ENCODE assay signal across 14 cellular contexts in the genomic region with DNA sequence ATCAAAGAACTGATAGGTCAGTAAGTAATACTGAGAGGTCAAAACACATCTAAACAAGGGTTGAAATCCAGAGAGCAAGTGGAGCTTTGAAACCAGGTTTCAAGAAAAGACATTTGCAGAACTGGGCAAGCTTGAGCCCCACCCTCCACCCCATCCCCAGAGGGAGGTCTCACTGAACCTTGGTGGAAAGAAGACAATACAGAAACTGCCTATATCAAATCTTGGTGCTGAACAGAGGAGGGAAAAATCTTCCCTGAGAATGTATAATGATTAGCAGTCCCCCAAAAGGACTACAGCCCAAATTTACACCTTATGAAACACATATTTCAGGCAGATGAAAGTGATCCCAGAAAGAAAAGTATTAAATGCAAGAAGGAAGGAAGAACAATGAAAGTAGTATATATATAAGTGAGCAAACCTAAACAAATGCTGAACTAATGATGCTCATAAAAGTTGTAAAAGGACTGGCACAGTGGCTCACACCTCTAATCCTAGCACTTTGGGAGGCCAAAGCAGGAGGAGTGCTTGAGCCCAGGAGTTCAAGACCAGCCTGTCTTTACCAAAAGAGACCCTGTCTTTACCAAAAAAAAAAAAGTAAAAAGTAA. TPM values are rescaled to one million over a fixed set of nuclear protein-coding genes. Genes with fewer than 3 reads are reported as not detected.
A peak's percentile ranks its signal among the peaks of the same experiment; 100 is the strongest.
DNase-seq lines count a peak whose midpoint lies in the region; ATAC-seq and TF ChIP-seq lines count a peak whose summit lies in the region.
"Had no signal": no experiment of that assay in that cellular context is flagged by ENCODE, and none has a peak within 500 bp of the region (broad histone marks: within the 10 kb centered on the region; RNA-seq: fewer than 3 reads in every experiment).

No MANE protein-coding gene starts in this region.

- intact Hi-C loops in OCI-LY7 (cut with micrococcal nuclease; ENCODE audit: unreplicated experiment) (no loop called here), uterus (cut with DNase I; ENCODE audit: low total_unique reads) (no loop called here)

- H2AFZ ChIP-seq in OCI-LY7 (ENCODE audit: low read length), result no peak overlapping the region

- no peaks in the 10 kb centered on the region for H3K9me3 Mint-ChIP-seq in activated T-cell treated with anti-CD3 and anti-CD28 coated beads, Interleukin-2, amount 50 U/mL, for 24 hours
- H3K9me3 Mint-ChIP-seq in central memory CD8-positive, alpha-beta T cell, result no peaks in the 10 kb centered on the region
- no peaks in the 10 kb centered on the region for H3K9me3 Mint-ChIP-seq in stimulated activated naive CD8-positive, alpha-beta T cell treated with anti-CD3 and anti-CD28 coated beads, Interleukin-15, amount 100 ng/mL, for 72 hours
- H3K9me3 Mint-ChIP-seq in nephron progenitor cell, result peaks cover 9% of the 10 kb centered on the region

- peaks cover 51% of the 10 kb centered on the region for H3K36me3 ChIP-seq in OCI-LY7 (ENCODE audit: insufficient read depth, low read length)
- H3K36me3 ChIP-seq in uterus, result no peaks in the 10 kb centered on the region

- H3K9me2 ChIP-seq in OCI-LY7 (ENCODE audit: insufficient read depth, low read length), result no peaks in the 10 kb centered on the region

- peak overlapping the region; percentile 72 for H3K4me3 Mint-ChIP-seq in activated T-cell treated with anti-CD3 and anti-CD28 coated beads, Interleukin-2, amount 50 U/mL, for 24 hours
- peak overlapping the region; percentile 55 for H3K4me3 Mint-ChIP-seq in central memory CD8-positive, alpha-beta T cell
- peak overlapping the region; percentile 77 to 82 for H3K4me3 Mint-ChIP-seq in stimulated activated naive CD8-positive, alpha-beta T cell treated with anti-CD3 and anti-CD28 coated beads, Interleukin-15, amount 100 ng/mL, for 72 hours
- no peak overlapping the region for H3K4me3 Mint-ChIP-seq in nephron progenitor cell
- H3K4me3 Mint-ChIP-seq: endodermal cell had no signal

- POLR2A ChIA-PET in OCI-LY7 (lab: Charles Lee), result no interaction called here

- DNase-seq in activated T-cell treated with anti-CD3 and anti-CD28 coated beads, Interleukin-2, amount 50 U/mL, for 24 hours, result no peak
- DNase-seq in activated T-cell treated with anti-CD3 and anti-CD28 coated beads, Interleukin-2, amount 50 U/mL, for 48 hours, result no peak
- no peak for DNase-seq in OCI-LY7 (ENCODE audit: low spot score)
- no peak for DNase-seq in central memory CD8-positive, alpha-beta T cell (ENCODE audit: low spot score in 2 of 2)
- DNase-seq in stimulated activated naive CD8-positive, alpha-beta T cell treated with anti-CD3 and anti-CD28 coated beads, Interleukin-15, amount 100 ng/mL, for 72 hours, result no peak
- DNase-seq in uterus, result no peak
- no peak for DNase-seq in nephron progenitor cell
- DNase-seq: activated CD4-positive, alpha-beta T cell treated with anti-CD3 and anti-CD28 coated beads, Interleukin-2, amount 50 U/mL, for 48 hours; endodermal cell; KG1; NCI-H146 had no signal

- H3K27ac ChIP-seq in OCI-LY7 (ENCODE audit: low read depth, low read length, poor library complexity, severe bottlenecking), result no peak overlapping the region
- no peak overlapping the region for H3K27ac ChIP-seq in uterus

- no peak overlapping the region for H3K4me3 ChIP-seq in OCI-LY7 (ENCODE audit: low read depth, low read length, poor library complexity, severe bottlenecking)
- no peak overlapping the region for H3K4me3 ChIP-seq in uterus
- H3K4me3 ChIP-seq: skin epidermis had no signal

- H3K79me2 ChIP-seq in OCI-LY7 (ENCODE audit: insufficient read depth, low read depth, low read length), result peaks cover 27% of the 10 kb centered on the region; the same call in 1 of the 2 replicates

- H3K4me1 Mint-ChIP-seq in activated T-cell treated with anti-CD3 and anti-CD28 coated beads, Interleukin-2, amount 50 U/mL, for 24 hours (ENCODE audit: low read depth), result peaks cover 97% of the 10 kb centered on the region
- H3K4me1 Mint-ChIP-seq in central memory CD8-positive, alpha-beta T cell, result peaks cover 71% of the 10 kb centered on the region
- peaks cover 98% of the 10 kb centered on the region for H3K4me1 Mint-ChIP-seq in stimulated activated naive CD8-positive, alpha-beta T cell treated with anti-CD3 and anti-CD28 coated beads, Interleukin-15, amount 100 ng/mL, for 72 hours
- H3K4me1 Mint-ChIP-seq in nephron progenitor cell, result peaks cover 46% of the 10 kb centered on the region

- no peaks in the 10 kb centered on the region for H3K27me3 Mint-ChIP-seq in activated T-cell treated with anti-CD3 and anti-CD28 coated beads, Interleukin-2, amount 50 U/mL, for 24 hours
- no peaks in the 10 kb centered on the region for H3K27me3 Mint-ChIP-seq in central memory CD8-positive, alpha-beta T cell
- no peaks in the 10 kb centered on the region for H3K27me3 Mint-ChIP-seq in stimulated activated naive CD8-positive, alpha-beta T cell treated with anti-CD3 and anti-CD28 coated beads, Interleukin-15, amount 100 ng/mL, for 72 hours
- peaks cover 8% of the 10 kb centered on the region for H3K27me3 Mint-ChIP-seq in nephron progenitor cell (ENCODE audit: low read depth, poor library complexity)

- no peak for ATAC-seq in central memory CD8-positive, alpha-beta T cell (replicated peaks; ENCODE audit: extremely low read depth, poor library complexity, severe bottlenecking)
- no peak for ATAC-seq in stimulated activated naive CD8-positive, alpha-beta T cell treated with anti-CD3 and anti-CD28 coated beads, Interleukin-15, amount 100 ng/mL, for 72 hours
- ATAC-seq in HG03457 (IDR thresholded peaks at IDR 0.05; ENCODE audit: unreplicated experiment), result no peak

- H3K4me2 ChIP-seq in OCI-LY7 (ENCODE audit: low read length), result peak overlapping the region; percentile 31

- no TSS peak for BruUV-seq in OCI-LY7 (replicated peaks; lab: Mats Ljungman, UMichigan)

- H3K9me3 ChIP-seq in OCI-LY7 (ENCODE audit: low read length) (no peaks in the 10 kb centered on the region), uterus (no peaks in the 10 kb centered on the region)

- no peak for TF ChIP-seq POLR2A in uterus (IDR thresholded peaks at IDR 0.05)

- H3K36me3 Mint-ChIP-seq in activated T-cell treated with anti-CD3 and anti-CD28 coated beads, Interleukin-2, amount 50 U/mL, for 24 hours (ENCODE audit: low read depth), result peaks cover 66% of the 10 kb centered on the region
- H3K36me3 Mint-ChIP-seq in central memory CD8-positive, alpha-beta T cell (ENCODE audit: insufficient read depth), result peaks cover 11% of the 10 kb centered on the region
- peaks cover 38% of the 10 kb centered on the region for H3K36me3 Mint-ChIP-seq in nephron progenitor cell (ENCODE audit: low read depth)

- TF ChIP-seq CTCF in OCI-LY7 (conservative IDR thresholded peaks at IDR 0.05; ENCODE audit: low read length) (no peak), uterus (IDR thresholded peaks at IDR 0.05) (no peak), nephron progenitor cell (IDR thresholded peaks at IDR 0.05) (no peak)

- no peaks in the 10 kb centered on the region for H3K27me3 ChIP-seq in uterus

- peaks cover 37% of the 10 kb centered on the region for H3K4me1 ChIP-seq in OCI-LY7 (ENCODE audit: insufficient read depth, low read length, poor library complexity, severe bottlenecking)
- H3K4me1 ChIP-seq in uterus, result peaks cover 0 to 13% of the 10 kb centered on the region in 2 donors

- H3K27ac Mint-ChIP-seq in activated T-cell treated with anti-CD3 and anti-CD28 coated beads, Interleukin-2, amount 50 U/mL, for 24 hours, result peak overlapping the region; percentile 100
- peak overlapping the region; percentile 67 for H3K27ac Mint-ChIP-seq in central memory CD8-positive, alpha-beta T cell (ENCODE audit: low read depth)
- peak overlapping the region; percentile 97 to 100 for H3K27ac Mint-ChIP-seq in stimulated activated naive CD8-positive, alpha-beta T cell treated with anti-CD3 and anti-CD28 coated beads, Interleukin-15, amount 100 ng/mL, for 72 hours
- H3K27ac Mint-ChIP-seq in nephron progenitor cell, result no peak overlapping the region
- H3K27ac Mint-ChIP-seq: endodermal cell had no signal

- CTCF ChIA-PET in OCI-LY7 (lab: Charles Lee; ENCODE audit: unreplicated experiment), result no interaction called here

- H4K20me1 ChIP-seq in OCI-LY7 (ENCODE audit: insufficient read depth, low read length), result peaks cover 22% of the 10 kb centered on the region

RNA-seq across cellular contexts. Expression of a gene that starts 12.4 kb away (rescaled TPM):
- total RNA-seq in OCI-LY7 (2014; rRNA removed; shearing (Covaris generic)), result 32.1 and 53.4 TPM in 2 replicates
- 51.1 and 52.9 TPM in 2 replicates for total RNA-seq in OCI-LY7 (2022)
- total RNA-seq in uterus, result 100 to 1,000 TPM in 1 of 4 donors, 10 to 100 TPM in 3; 21.3 to 120 (median 70.0) TPM

RNA-seq across cellular contexts. Expression of a gene that starts 40.6 kb away (rescaled TPM):
- not detected in 2 replicates for total RNA-seq in OCI-LY7 (2014; rRNA removed; shearing (Covaris generic))
- not detected in 2 replicates for total RNA-seq in OCI-LY7 (2022)
- not detected for total RNA-seq in uterus
- total RNA-seq: glomerular endothelial cell had no signal

RNA-seq across cellular contexts. Expression of a gene that starts 54.4 kb away (rescaled TPM):
- not detected in 2 replicates for total RNA-seq in OCI-LY7 (2014; rRNA removed; shearing (Covaris generic))
- not detected in 2 replicates for total RNA-seq in OCI-LY7 (2022)
- 100 to 1,000 TPM in 1 of 4 donors, 10 to 100 TPM in 2, 1 to 10 TPM in 1; 8.7 to 283 (median 22.6) TPM for total RNA-seq in uterus
- total RNA-seq: glomerular endothelial cell had no signal

RNA-seq across cellular contexts. Expression of a gene that starts 58.4 kb away (rescaled TPM):
- not detected in 2 replicates for total RNA-seq in OCI-LY7 (2014; rRNA removed; shearing (Covaris generic))
- not detected in 2 replicates for total RNA-seq in OCI-LY7 (2022)
- 1 to 10 TPM in 1 of 4 donors, not detected in 3; 2.9 TPM for total RNA-seq in uterus
- total RNA-seq: glomerular endothelial cell had no signal

Comparison
In these comparisons a context has a peak if more than half of its experiments do, and no peak if none do; other contexts are left out.
1. RNA of a gene that starts 54.4 kb away (total RNA-seq): 8.7 to 283 TPM in uterus; not detected in OCI-LY7; every median in the first group is over 4 times any median in the second.